17 cellular contexts compared by ENCODE assay signal in genomic region chr11:114883472-114883871, GRCh38.
"Had no signal": no experiment of that assay in that cellular context is flagged by ENCODE, and none has a peak within 500 bp of the region (broad histone marks: within the 10 kb centered on the region; RNA-seq: fewer than 3 reads in every experiment).

No MANE protein-coding gene starts in this region.

- H3K9me3 ChIP-seq: Peyer's patch had no signal

- H3K4me1 ChIP-seq: Peyer's patch had no signal

- ATAC-seq: activated CD4-positive, CD25-positive, alpha-beta regulatory T cell treated with anti-CD3 and anti-CD28 coated beads, Interleukin-2, amount 50 U/mL, for 24 hours; activated CD8-positive, alpha-beta T cell treated with anti-CD3 and anti-CD28 coated beads for 36 hours; activated T-cell treated with anti-CD3 and anti-CD28 coated beads, Interleukin-2, amount 50 U/mL, for 72 hours had no signal

- H3K36me3 ChIP-seq: Peyer's patch had no signal

- DNase-seq: activated CD4-positive, alpha-beta T cell treated with anti-CD3 and anti-CD28 coated beads for 4 hours; activated CD8-positive, alpha-beta memory T cell treated with anti-CD3 and anti-CD28 coated beads, Interleukin-2, amount 50 U/mL, for 4 hours; activated CD8-positive, alpha-beta T cell treated with anti-CD3 and anti-CD28 coated beads for 36 hours; activated gamma-delta T cell treated with Interleukin-2 at 50 U/mL for 16 hours; activated naive CD4-positive, alpha-beta T cell treated with anti-CD3 and anti-CD28 coated beads, Interleukin-2, amount 10 ng/mL, durations not matched to agents 7 days and 5 days; activated naive CD8-positive, alpha-beta T cell treated with anti-CD3 and anti-CD28 coated beads for 36 hours; activated T-cell treated with anti-CD3 and anti-CD28 coated beads, Interleukin-2, amount 50 U/mL, for 72 hours; KG1; NCI-H1048; NCI-H146; NCI-H187 treated with DMSO at 0.1 percent for 48 hours; NCI-H526; NCI-H82; Peyer's patch; SHP77 treated with DMSO at 0.1 percent for 48 hours had no signal

- H3K27ac ChIP-seq: Peyer's patch, RWPE1 had no signal

- H3K4me3 ChIP-seq: Peyer's patch had no signal

- H3K27me3 ChIP-seq: Peyer's patch had no signal
